Comparison of ENCODE assay signal across 1 cellular context in genomic region chr1:8649027-8649426, GRCh38.
TF ChIP-seq lines count a peak whose summit lies in the region.

No MANE protein-coding gene starts in this region.

TF ChIP-seq in HepG2, 621 proteins besides CTCF, POLR2A, EP300 and RAD21 (continued from another document):
- no peak for TF ChIP-seq ZFP37 (CRISPR knock-in tag; IDR thresholded peaks at IDR 0.05; ENCODE audit: borderline replicate concordance)
- TF ChIP-seq CREBL2 (CRISPR knock-in tag; IDR thresholded peaks at IDR 0.05; ENCODE audit: borderline replicate concordance): no peak
- no peak for TF ChIP-seq ZNF7 (CRISPR knock-in tag; IDR thresholded peaks at IDR 0.05)
- TF ChIP-seq ASH2L (IDR thresholded peaks at IDR 0.05; ENCODE audit: insufficient read length, low read depth, low read length): no peak
- TF ChIP-seq SKI (IDR thresholded peaks at IDR 0.05; ENCODE audit: partially characterized antibody): no peak
- no peak for TF ChIP-seq SOX13 (IDR thresholded peaks at IDR 0.05)
- TF ChIP-seq SOX13 (CRISPR knock-in tag; conservative IDR thresholded peaks at IDR 0.05 in 1 of 2, IDR thresholded peaks at IDR 0.05 in 1 of 2): 0 out of 4 replicates have a peak, but pooled peaks of 1 of the 2 experiments have one; percentile 29
TF ChIP-seq in HepG2: peak in this region for 2.
